8 cellular contexts compared by ENCODE assay signal in the genomic region with DNA sequence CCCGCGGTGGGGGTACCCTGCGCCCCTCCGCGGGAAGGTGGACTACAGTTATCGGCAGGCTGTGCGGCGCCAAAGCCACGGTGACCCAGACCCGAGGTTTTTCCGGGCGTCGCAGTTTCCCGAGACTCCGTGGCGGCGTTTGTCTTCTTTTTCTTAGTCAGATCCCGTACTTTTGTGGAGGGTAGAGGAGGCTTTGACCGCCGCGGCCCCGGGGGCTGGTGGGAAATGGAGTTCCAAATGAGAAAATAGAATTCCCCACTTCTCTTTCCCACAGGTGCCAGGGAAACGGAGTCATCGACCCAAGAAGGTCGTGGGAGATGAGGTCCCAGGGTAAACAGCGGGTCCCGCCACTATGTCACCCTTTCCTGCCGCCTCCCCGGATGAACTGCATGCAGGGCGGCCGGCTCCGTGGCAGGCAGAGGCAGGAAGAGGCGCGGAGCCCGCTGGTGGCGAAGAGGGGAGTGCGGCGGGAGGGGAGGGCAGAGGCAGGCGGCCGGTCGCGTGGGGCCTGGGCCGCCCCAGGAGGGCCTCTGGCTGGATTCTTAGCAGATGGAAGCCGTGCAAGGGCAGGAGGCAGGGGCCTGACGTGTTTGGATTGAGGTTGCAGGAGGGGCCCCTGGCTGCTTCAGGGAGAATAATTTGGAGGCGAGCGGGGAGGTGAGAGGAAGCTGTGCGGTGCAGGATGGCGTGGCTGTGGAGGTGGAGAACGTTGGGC. TPM values are rescaled to one million over a fixed set of nuclear protein-coding genes. Genes with fewer than 3 reads are reported as not detected.
DNase-seq lines count a peak whose midpoint lies in the region; ATAC-seq and TF ChIP-seq lines count a peak whose summit lies in the region.

No MANE protein-coding gene starts in this region.

- H2AFZ ChIP-seq in neural cell (ENCODE audit: low read depth, low read length): no peak overlapping the region

- TF ChIP-seq EP300 in neural cell (conservative IDR thresholded peaks at IDR 0.05; ENCODE audit: poor library complexity, severe bottlenecking): no peak

- no peaks in the 10 kb centered on the region for H3K4me1 ChIP-seq in urinary bladder (ENCODE audit: insufficient read depth)

- no peaks in the 10 kb centered on the region for H4K20me1 ChIP-seq in neural cell (ENCODE audit: insufficient read depth)

- TF ChIP-seq POLR2A in GM19099 (IDR thresholded peaks at IDR 0.05; ENCODE audit: extremely low read depth, insufficient read length, low read depth): peak; percentile 25
- TF ChIP-seq POLR2A in erythroblast (IDR thresholded peaks at IDR 0.05; ENCODE audit: low read length): peak; percentile 8

- no peaks in the 10 kb centered on the region for H3K36me3 ChIP-seq in neural cell (ENCODE audit: insufficient read depth, low read length)
- no peaks in the 10 kb centered on the region for H3K36me3 ChIP-seq in urinary bladder (ENCODE audit: insufficient read depth)

- no peak for TF ChIP-seq RAD21 in neural cell (conservative IDR thresholded peaks at IDR 0.05)

- ATAC-seq in GM21737 (IDR thresholded peaks at IDR 0.05; ENCODE audit: unreplicated experiment): no peak
- no peak for ATAC-seq in HG03045 (IDR thresholded peaks at IDR 0.05; ENCODE audit: unreplicated experiment)

- peak; percentile 47 for DNase-seq in activated T-cell treated with anti-CD3 and anti-CD28 coated beads for 48 hours (ENCODE audit: low read depth)
- DNase-seq in erythroblast (lab: John Stamatoyannopoulos, UW): no peak
- no peak for DNase-seq in NCI-H187 (lab: John Stamatoyannopoulos, UW)

- no peak for TF ChIP-seq CTCF in neural cell (IDR thresholded peaks at IDR 0.05; ENCODE audit: poor library complexity, severe bottlenecking)

- H3K9ac ChIP-seq in neural cell (ENCODE audit: low read length): no peak overlapping the region

- H3K27ac ChIP-seq in neural cell (ENCODE audit: low read length) (no peak overlapping the region), urinary bladder (ENCODE audit: low read depth) (peak overlapping the region; percentile 65)

- H3K9me2 ChIP-seq in neural cell (ENCODE audit: insufficient read depth, low read length): no peaks in the 10 kb centered on the region

- H3F3A ChIP-seq in neural cell (ENCODE audit: insufficient read depth, low read length, poor library complexity, severe bottlenecking): no peaks in the 10 kb centered on the region

- no peak overlapping the region for H3K4me2 ChIP-seq in neural cell (ENCODE audit: low read length)

- no peaks in the 10 kb centered on the region for H3K9me3 ChIP-seq in neural cell (ENCODE audit: low read length)

- WGBS in urinary bladder: under 1% methylated on average over 50 of the region's 50 CpGs

- H3K79me2 ChIP-seq in neural cell (replicated peaks; ENCODE audit: insufficient read depth, low read length): no peaks in the 10 kb centered on the region

- no peak overlapping the region for H3K4me3 ChIP-seq in neural cell (ENCODE audit: low read length)
- H3K4me3 ChIP-seq in urinary bladder (ENCODE audit: low read depth, low read length): peak overlapping the region; percentile 46

- no peaks in the 10 kb centered on the region for H3K27me3 ChIP-seq in neural cell (ENCODE audit: insufficient read depth, low read depth, low read length)

TF ChIP-seq in neural cell, 6 proteins besides CTCF, POLR2A, EP300 and RAD21:
- TF ChIP-seq TAF1 (IDR thresholded peaks at IDR 0.05; ENCODE audit: low read depth) (no peak), POLR2AphosphoS5 (IDR thresholded peaks at IDR 0.05) (peak; percentile 19)

RNA-seq across cellular contexts. Expression of gene CYTH2, which starts 11.5 kb away (rescaled TPM):
- polyA plus RNA-seq in neural cell: 314 and 397 TPM in 2 replicates
- polyA minus RNA-seq in neural cell: 162 and 163 TPM in 2 replicates
- total RNA-seq in urinary bladder: 30.6 TPM
- polyA plus RNA-seq in urinary bladder: 51.9 TPM

RNA-seq across cellular contexts. Expression of gene KCNJ14, which starts 25.3 kb away (rescaled TPM):
- polyA plus RNA-seq in neural cell (1.1 and 1.6 TPM in 2 replicates), urinary bladder (0.33 TPM)
- polyA minus RNA-seq in neural cell: 1.2 TPM in 2 replicates
- 0.42 TPM for total RNA-seq in urinary bladder

RNA-seq across cellular contexts. Expression of gene LMTK3, which starts 31.0 kb away (rescaled TPM):
- 8.1 and 17.1 TPM in 2 replicates for polyA plus RNA-seq in neural cell
- 26.6 and 33.1 TPM in 2 replicates for polyA minus RNA-seq in neural cell
- total RNA-seq in urinary bladder: 0.42 TPM
- polyA plus RNA-seq in urinary bladder: 0.72 TPM

RNA-seq across cellular contexts. Expression of gene GRWD1, which starts 34.9 kb away (rescaled TPM):
- 10.6 and 11.8 TPM in 2 replicates for polyA plus RNA-seq in neural cell
- 17.1 and 17.8 TPM in 2 replicates for polyA minus RNA-seq in neural cell
- total RNA-seq in urinary bladder: 13.6 TPM
- 22.2 TPM for polyA plus RNA-seq in urinary bladder
